24 cellular contexts compared by ENCODE assay signal in the genomic region with DNA sequence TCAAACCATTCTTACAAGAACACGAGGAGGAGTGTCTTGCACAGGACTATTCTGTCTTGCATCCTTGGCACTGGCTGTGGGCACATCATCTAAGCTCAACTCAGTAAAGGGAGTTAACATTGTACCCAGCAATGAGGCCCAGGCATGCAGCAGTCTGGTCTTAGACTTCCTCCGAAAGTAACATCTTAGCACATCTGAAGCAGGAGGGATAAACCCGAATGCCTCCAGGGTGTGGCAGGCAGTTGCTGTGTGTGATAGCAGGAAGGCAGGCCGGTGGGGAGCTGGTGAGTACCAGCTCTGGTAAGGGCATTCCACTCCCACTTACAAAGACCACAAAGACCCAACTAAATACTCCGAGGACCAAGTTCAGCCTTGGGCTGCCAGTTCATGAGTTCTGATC.
"Had no signal": no experiment of that assay in that cellular context is flagged by ENCODE, and none has a peak within 500 bp of the region (broad histone marks: within the 10 kb centered on the region; RNA-seq: fewer than 3 reads in every experiment).

No MANE protein-coding gene starts in this region.

- H3K27ac ChIP-seq: neural progenitor cell, ovary, parathyroid adenoma, psoas muscle, right lobe of liver, sigmoid colon, stomach, thoracic aorta, thyroid gland, tibial nerve, upper lobe of right lung, vagina had no signal

- H2AFZ ChIP-seq: neural progenitor cell, parathyroid adenoma had no signal

- H3K27me3 ChIP-seq: neural progenitor cell, ovary, right lobe of liver, sigmoid colon, stomach, thyroid gland, tibial nerve, upper lobe of right lung, vagina had no signal

- H3K79me2 ChIP-seq: parathyroid adenoma had no signal

- ATAC-seq: natural killer cell; psoas muscle; right cardiac atrium; stimulated activated effector memory CD8-positive, alpha-beta T cell treated with anti-CD3 and anti-CD28 coated beads, Interleukin-12 subunit alpha, Interleukin-12 subunit beta, amount 100 ng/mL, for 72 hours; stimulated activated naive B cell treated with anti-CD40 and anti-IgM and Interleukin-4, amounts not matched to agents 10 μg/mL and 1 μg/mL and 100 μg/mL, for 72 hours; upper lobe of right lung had no signal

- DNase-seq: natural killer cell; occipital lobe; ovary; posterior cingulate gyrus; psoas muscle; right cardiac atrium; right lobe of liver; sigmoid colon; small intestine; stimulated activated CD4-positive, alpha-beta T cell treated with anti-CD3 and anti-CD28 coated beads, Interleukin-15, amount 100 ng/mL, for 24 hours; stimulated activated CD4-positive, alpha-beta T cell treated with anti-CD3 and anti-CD28 coated beads, Interleukin-2, amount 100 ng/mL, for 24 hours; stimulated activated CD4-positive, alpha-beta T cell treated with anti-CD3 and anti-CD28 coated beads, Interleukin-2, amount 100 ng/mL, for 48 hours; stimulated activated CD4-positive, alpha-beta T cell treated with anti-CD3 and anti-CD28 coated beads, Interleukin-4, amount 100 ng/mL, for 24 hours; stimulated activated naive B cell treated with anti-CD40 and anti-IgM and Interleukin-4, amounts not matched to agents 10 μg/mL and 1 μg/mL and 100 μg/mL, for 72 hours; stimulated activated naive CD4-positive, alpha-beta T cell treated with Interleukin-2 at 50 U/mL for 16 hours; stomach; thyroid gland; upper lobe of right lung had no signal

- H3K4me1 ChIP-seq: neural progenitor cell, parathyroid adenoma, psoas muscle, right lobe of liver, sigmoid colon, stomach, thyroid gland, tibial nerve, upper lobe of right lung, vagina had no signal

- H3K36me3 ChIP-seq: neural progenitor cell, ovary, right lobe of liver, sigmoid colon, stomach, thoracic aorta, thyroid gland, tibial nerve, upper lobe of right lung, vagina had no signal

- H3K4me2 ChIP-seq: neural progenitor cell had no signal

- H3K9me3 ChIP-seq: ovary, psoas muscle, right lobe of liver, sigmoid colon, stomach, thoracic aorta, thyroid gland, tibial nerve, upper lobe of right lung, vagina had no signal

- H3K4me3 ChIP-seq: neural progenitor cell, ovary, psoas muscle, right lobe of liver, sigmoid colon, stomach, thoracic aorta, thyroid gland, tibial nerve, upper lobe of right lung, vagina had no signal

- H3K9ac ChIP-seq: neural progenitor cell, parathyroid adenoma had no signal
